ENCODE assay signal across 8 cellular contexts in the genomic region with DNA sequence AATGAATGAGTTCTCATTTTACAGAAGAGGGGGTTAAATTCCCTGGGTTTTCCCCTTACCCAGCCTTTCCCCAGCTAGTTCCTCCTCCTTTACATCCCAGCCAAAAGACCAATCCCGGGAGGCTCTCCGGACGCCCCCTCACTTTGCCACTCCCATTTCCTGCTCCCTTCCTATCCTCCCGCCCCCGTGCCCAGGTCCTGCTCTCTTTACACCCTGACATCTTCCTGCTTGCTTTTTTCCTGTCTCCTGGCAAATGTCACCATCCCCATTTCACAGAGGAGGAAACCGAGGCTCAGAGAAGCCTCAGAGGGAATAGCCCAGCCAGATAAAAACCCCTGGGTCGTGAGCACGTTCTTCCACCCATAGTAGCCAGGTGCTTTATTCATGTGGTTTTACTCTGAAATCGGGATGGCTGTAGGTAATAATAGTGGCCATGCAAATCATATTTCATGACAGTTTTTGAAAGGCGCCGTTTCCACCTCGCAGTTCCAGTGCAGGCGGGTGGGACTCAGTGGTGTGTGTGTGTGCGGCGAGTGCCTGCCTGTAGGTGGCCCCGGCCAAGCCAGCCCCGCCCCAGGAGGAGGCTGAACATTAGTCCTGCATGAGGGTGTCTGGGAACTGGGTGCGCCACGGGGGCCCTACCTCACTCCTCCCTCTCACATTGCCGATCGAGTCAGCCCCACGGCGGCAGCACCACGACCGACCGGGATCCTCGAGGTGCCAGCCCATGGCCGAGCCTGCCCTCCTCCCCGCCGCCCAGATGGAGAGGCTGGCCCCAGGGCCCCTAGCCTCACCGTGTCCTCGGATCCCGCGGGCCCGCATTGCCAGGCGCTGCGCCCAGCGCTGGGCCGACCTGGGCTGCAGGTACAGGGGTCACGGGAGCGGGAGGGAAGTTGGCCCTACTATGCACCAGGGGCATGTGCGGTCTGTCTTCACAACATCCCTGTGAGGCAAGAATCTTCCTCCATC. TPM values are rescaled to one million over a fixed set of nuclear protein-coding genes. Genes with fewer than 3 reads are reported as not detected.
DNase-seq lines count a peak whose midpoint lies in the region; ATAC-seq and TF ChIP-seq lines count a peak whose summit lies in the region.

A gene (plus strand): TSS at position 594 of the 969 bp plus-strand sequence.

- POLR2A ChIA-PET in A673 (lab: Charles Lee; ENCODE audit: low non-redundant PET): interaction anchor here (0.6 kb wide), 1 partner anchor 476 kb away, joined by 3 read pairs; no protein-coding TSS in a partner anchor

- no peak within 1 kb of the TSS for H3K27ac Mint-ChIP-seq in T-helper 2 cell treated with Interferon-gamma antibody and Interleukin-4, amounts not matched to agents 5 μg/mL and 100 μg/mL, for 36 hours

- H3K27me3 Mint-ChIP-seq in T-helper 2 cell treated with Interferon-gamma antibody and Interleukin-4, amounts not matched to agents 5 μg/mL and 100 μg/mL, for 36 hours (ENCODE audit: low read depth): peaks cover 54% of the 10 kb centered on the region

- peak; percentile 76 for ATAC-seq in GM19463 (IDR thresholded peaks at IDR 0.05; ENCODE audit: unreplicated experiment)
- no peak for ATAC-seq in HG02970 (IDR thresholded peaks at IDR 0.05; ENCODE audit: low FRiP score, unreplicated experiment)

- TF ChIP-seq CTCF in A673 (conservative IDR thresholded peaks at IDR 0.05; ENCODE audit: low read depth, low read length) (0 out of 2 replicates have a peak, but pooled peaks have one; percentile 19), left ventricle myocardium inferior (IDR thresholded peaks at IDR 0.05; ENCODE audit: borderline replicate concordance) (peak; percentile 23)

- H3K27me3 ChIP-seq in A673 (replicated peaks; ENCODE audit: insufficient read depth, low read depth, low read length, poor library complexity) (peaks cover 25% of the 10 kb centered on the region), left ventricle myocardium inferior (ENCODE audit: low read depth) (peaks cover 72% of the 10 kb centered on the region)

- intact Hi-C loops in A673 (cut with micrococcal nuclease; ENCODE audit: unreplicated experiment) (no loop called here), left ventricle myocardium inferior (cut with micrococcal nuclease) (no loop called here)

- no peaks in the 10 kb centered on the region for H3K9me3 Mint-ChIP-seq in T-helper 2 cell treated with Interferon-gamma antibody and Interleukin-4, amounts not matched to agents 5 μg/mL and 100 μg/mL, for 36 hours

- CTCF ChIA-PET in A673 (lab: Charles Lee): no interaction called here

- H3K36me3 ChIP-seq in A673 (ENCODE audit: insufficient read depth, low read length, poor library complexity, severe bottlenecking) (no peaks in the 10 kb centered on the region), left ventricle myocardium inferior (no peaks in the 10 kb centered on the region)

- BruUV-seq in A673 (replicated peaks; lab: Mats Ljungman, UMichigan): no TSS peak

- no peak within 1 kb of the TSS for H3K27ac ChIP-seq in A673 (ENCODE audit: low read depth, low read length, poor library complexity, severe bottlenecking)
- H3K27ac ChIP-seq in left ventricle myocardium inferior (replicated peaks): no peak within 1 kb of the TSS

- DNase-seq in A673 (ENCODE audit: low spot score): peak; percentile 35
- DNase-seq in T-helper 2 cell treated with Interferon-gamma antibody and Interleukin-4, amounts not matched to agents 5 μg/mL and 100 μg/mL, for 36 hours (ENCODE audit: low spot score): peak; percentile 6
- DNase-seq in left ventricle myocardium inferior: no peak
- peak; percentile 3 to 23 for DNase-seq in stimulated activated CD4-positive, alpha-beta T cell treated with anti-CD3 and anti-CD28 coated beads, Interleukin-2, amount 100 ng/mL, for 48 hours
- DNase-seq in Ammon's horn (ENCODE audit: low spot score): no peak
- DNase-seq in pons (ENCODE audit: low spot score): no peak

- H3K36me3 Mint-ChIP-seq in T-helper 2 cell treated with Interferon-gamma antibody and Interleukin-4, amounts not matched to agents 5 μg/mL and 100 μg/mL, for 36 hours (ENCODE audit: low read depth): no peaks in the 10 kb centered on the region

- peaks cover 9% of the 10 kb centered on the region for H3K4me1 ChIP-seq in A673 (ENCODE audit: insufficient read depth, low read length, poor library complexity, severe bottlenecking)
- peaks cover 15% of the 10 kb centered on the region for H3K4me1 ChIP-seq in left ventricle myocardium inferior

- H3K4me1 Mint-ChIP-seq in T-helper 2 cell treated with Interferon-gamma antibody and Interleukin-4, amounts not matched to agents 5 μg/mL and 100 μg/mL, for 36 hours (ENCODE audit: low read depth): peaks cover 5% of the 10 kb centered on the region

- H3K4me3 ChIP-seq in A673 (ENCODE audit: low read depth, low read length, poor library complexity, severe bottlenecking): no peak within 1 kb of the TSS
- H3K4me3 ChIP-seq in left ventricle myocardium inferior: no peak within 1 kb of the TSS

- peak within 1 kb of the TSS; percentile 37 for H3K4me3 Mint-ChIP-seq in T-helper 2 cell treated with Interferon-gamma antibody and Interleukin-4, amounts not matched to agents 5 μg/mL and 100 μg/mL, for 36 hours

- no peaks in the 10 kb centered on the region for H3K9me3 ChIP-seq in A673 (ENCODE audit: low read depth, low read length, poor library complexity, severe bottlenecking)
- H3K9me3 ChIP-seq in left ventricle myocardium inferior (replicated peaks): no peaks in the 10 kb centered on the region

RNA-seq across cellular contexts. Expression of the gene that starts here (rescaled TPM):
- total RNA-seq in A673 (2021): not detected in 2 replicates
- not detected for total RNA-seq in left ventricle myocardium inferior

Comparison
In these comparisons a context has a peak if more than half of its experiments do, and no peak if none do; other contexts are left out.
1. Peak in DNase-seq in A673; RNA of the gene not detected or under 1 TPM.
2. DNase-seq: peak in T-helper 2 cell treated with Interferon-gamma antibody and Interleukin-4, amounts not matched to agents 5 μg/mL and 100 μg/mL, for 36 hours (single experiment) and stimulated activated CD4-positive, alpha-beta T cell treated with anti-CD3 and anti-CD28 coated beads, Interleukin-2, amount 100 ng/mL, for 48 hours (2 of 2); none in left ventricle myocardium inferior (single experiment), Ammon's horn (single experiment) and pons (single experiment).